15 cellular contexts compared by ENCODE assay signal in genomic region chr1:16244650-16245285, GRCh38. TPM values are rescaled to one million over a fixed set of nuclear protein-coding genes. Genes with fewer than 3 reads are reported as not detected.
DNase-seq lines count a peak whose midpoint lies in the region; ATAC-seq, FAIRE-seq and TF ChIP-seq lines count a peak whose summit lies in the region.
"Had no signal": no experiment of that assay in that cellular context is flagged by ENCODE, and none has a peak within 500 bp of the region (broad histone marks: within the 10 kb centered on the region; RNA-seq: fewer than 3 reads in every experiment).

No MANE protein-coding gene starts in this region.

- no peak overlapping the region for H4K91ac ChIP-seq in H1 (replicated peaks; ENCODE audit: insufficient read length, low read length)

- no peak overlapping the region for H2BK20ac ChIP-seq in H1 (ENCODE audit: low read length)

- H3K4me1 ChIP-seq in GM23338 (ENCODE audit: insufficient read depth) = no peaks in the 10 kb centered on the region
- H3K4me1 ChIP-seq in Panc1 (ENCODE audit: control insufficient read depth, insufficient read depth, low read length) = peaks cover 6% of the 10 kb centered on the region
- H3K4me1 ChIP-seq in H1 (replicated peaks in 1 of 4; ENCODE audit: control insufficient read depth in 3 of 4, insufficient read depth in 4 of 4, low read length in 3 of 4) = peaks cover 0 to 3% (median 0%) of the 10 kb centered on the region in 4 experiments; a peak in 1 of 7 replicates
- peaks cover 4% of the 10 kb centered on the region; the same call in 1 of the 2 replicates for H3K4me1 ChIP-seq in HAP-1
- peaks cover 30% of the 10 kb centered on the region for H3K4me1 ChIP-seq in psoas muscle

- no peak overlapping the region for H3K56ac ChIP-seq in H1 (replicated peaks; ENCODE audit: insufficient read length, low read depth, low read length)

- no peak overlapping the region for H3K4me3 Mint-ChIP-seq in GM23338
- no peak overlapping the region for H3K4me3 Mint-ChIP-seq in stimulated activated naive B cell treated with anti-CD40 and anti-IgM and Interleukin-4, amounts not matched to agents 10 μg/mL and 1 μg/mL and 100 μg/mL, for 72 hours
- H3K4me3 Mint-ChIP-seq: activated naive CD4-positive, alpha-beta T cell treated with anti-CD3 and anti-CD28 coated beads, Interleukin-2, amount 50 U/mL, for 24 hours; stimulated activated effector memory CD8-positive, alpha-beta T cell treated with anti-CD3 and anti-CD28 coated beads, Interleukin-12 subunit alpha, Interleukin-12 subunit beta, amount 100 ng/mL, for 72 hours; T-cell had no signal

- FAIRE-seq in H1 (lab: Jason Lieb, UNC) = no peak

- no peak overlapping the region for H2BK12ac ChIP-seq in H1 (ENCODE audit: low read depth, low read length)

- no peak overlapping the region for H3K23ac ChIP-seq in H1 (ENCODE audit: insufficient read length)

- H3K18ac ChIP-seq in H1 (ENCODE audit: extremely low read depth, low read length) = no peak overlapping the region

- ATAC-seq in GM23338 (no peak; the same call in 2 of the 3 replicates), Panc1 (peak; percentile 58), GM21423 (IDR thresholded peaks at IDR 0.05; ENCODE audit: unreplicated experiment) (no peak), psoas muscle (no peak)
- ATAC-seq in stimulated activated naive B cell treated with anti-CD40 and anti-IgM and Interleukin-4, amounts not matched to agents 10 μg/mL and 1 μg/mL and 100 μg/mL, for 72 hours (replicated peaks) = no peak

- no peak overlapping the region for H3K9ac ChIP-seq in H1 (replicated peaks in 1 of 4; ENCODE audit: extremely low read depth in 1 of 4, low read depth in 3 of 4, low read length in 3 of 4)

- no peak overlapping the region for H2BK120ac ChIP-seq in H1 (replicated peaks; ENCODE audit: low read depth, low read length)

- intact Hi-C loops in Panc1 (cut with micrococcal nuclease; ENCODE audit: unreplicated experiment) (loop anchor here (2.0 kb wide), 1 partner anchor 166 kb away; no protein-coding TSS in a partner anchor), psoas muscle (cut with DNase I) (loop anchor here (1.0 to 10.0 kb wide), 5 partner anchors 56 to 167 kb away; partner anchors contain the start of genes FBXO42 (in 1 of the 2) and SZRD1 (in 1 of the 2))

- H3K14ac ChIP-seq in H1 (ENCODE audit: insufficient read length) = no peak overlapping the region

- TF ChIP-seq CTCF in GM23338 (conservative IDR thresholded peaks at IDR 0.05; ENCODE audit: low read depth in 2 of 2) (no peak), Panc1 (IDR thresholded peaks at IDR 0.05) (peak; percentile 75), H1 (IDR thresholded peaks at IDR 0.05; ENCODE audit: control extremely low read depth in 1 of 3, insufficient read depth in 1 of 3, low read depth in 1 of 3, low read length in 3 of 3) (no peak), psoas muscle (IDR thresholded peaks at IDR 0.05) (no peak)

- peaks cover 2% of the 10 kb centered on the region; the same call in 1 of the 2 replicates for H4K20me1 ChIP-seq in GM23338 (replicated peaks; ENCODE audit: insufficient read depth)
- H4K20me1 ChIP-seq in H1 (replicated peaks in 1 of 2; ENCODE audit: control insufficient read depth in 1 of 2, insufficient read depth in 2 of 2, low read length in 2 of 2) = peaks cover 2 to 5% of the 10 kb centered on the region in 2 experiments

- no peak overlapping the region for H2BK15ac ChIP-seq in H1 (ENCODE audit: low read length)

- no peak overlapping the region for H3K4me2 ChIP-seq in GM23338
- H3K4me2 ChIP-seq in H1 (ENCODE audit: insufficient read depth in 1 of 2, low read depth in 2 of 2, low read length in 2 of 2) = no peak overlapping the region
- H3K4me2 ChIP-seq: hepatocyte had no signal

- no peaks in the 10 kb centered on the region for H3K23me2 ChIP-seq in H1 (ENCODE audit: low read depth, low read length)

- CTCF ChIA-PET in Panc1 (lab: Charles Lee) = interaction anchor here (0.5 to 0.8 kb wide), 2 partner anchors 74 to 166 kb away, joined by 4 to 6 read pairs; no protein-coding TSS in a partner anchor
- CTCF ChIA-PET in H1 (lab: Charles Lee; ENCODE audit: partially characterized antibody) = interaction anchor here (0.7 to 9.0 kb wide), 28 partner anchors 9 to 205 kb away, joined by 3 to 106 read pairs (median 4); partner anchors contain the start of genes ARHGEF19 and CPLANE2

- peaks cover 5% of the 10 kb centered on the region; the same call in 1 of the 3 replicates for H3K4me1 Mint-ChIP-seq in GM23338
- peaks cover 14 to 27% of the 10 kb centered on the region in 2 donors for H3K4me1 Mint-ChIP-seq in stimulated activated naive B cell treated with anti-CD40 and anti-IgM and Interleukin-4, amounts not matched to agents 10 μg/mL and 1 μg/mL and 100 μg/mL, for 72 hours

- H3K9me3 Mint-ChIP-seq in GM23338 = no peaks in the 10 kb centered on the region
- H3K9me3 Mint-ChIP-seq in stimulated activated naive B cell treated with anti-CD40 and anti-IgM and Interleukin-4, amounts not matched to agents 10 μg/mL and 1 μg/mL and 100 μg/mL, for 72 hours = no peaks in the 10 kb centered on the region
- H3K9me3 Mint-ChIP-seq: activated naive CD4-positive, alpha-beta T cell treated with anti-CD3 and anti-CD28 coated beads, Interleukin-2, amount 50 U/mL, for 24 hours; stimulated activated effector memory CD8-positive, alpha-beta T cell treated with anti-CD3 and anti-CD28 coated beads, Interleukin-12 subunit alpha, Interleukin-12 subunit beta, amount 100 ng/mL, for 72 hours; T-cell had no signal

- H3K27ac ChIP-seq in GM23338 (ENCODE audit: low read depth) (0 out of 2 replicates have a peak overlapping the region, but pooled peaks have one; percentile 48), Panc1 (ENCODE audit: low read length) (no peak overlapping the region), H1 (ENCODE audit: low read depth, low read length) (no peak overlapping the region), psoas muscle (no peak overlapping the region)
- H3K27ac ChIP-seq: hepatocyte had no signal

- no peaks in the 10 kb centered on the region for H3K36me3 ChIP-seq in GM23338 (ENCODE audit: insufficient read depth)
- peaks cover 4% of the 10 kb centered on the region for H3K36me3 ChIP-seq in Panc1 (ENCODE audit: control insufficient read depth, insufficient read depth, low read length)
- peaks cover 0 to 4% (median 0%) of the 10 kb centered on the region in 4 experiments; a peak in 2 of 8 replicates for H3K36me3 ChIP-seq in H1 (ENCODE audit: control insufficient read depth in 2 of 4, insufficient read depth in 4 of 4, low read length in 3 of 4)
- 0 out of 2 replicates have a peak, but pooled peaks cover 7% of the 10 kb centered on the region for H3K36me3 ChIP-seq in HAP-1 (replicated peaks)
- H3K36me3 ChIP-seq in psoas muscle (ENCODE audit: insufficient read depth in 1 of 2, low read depth in 1 of 2) = peaks cover 0 to 10% of the 10 kb centered on the region in 2 donors

- no peak overlapping the region for H4K8ac ChIP-seq in H1 (ENCODE audit: extremely low read depth, insufficient read depth, low read length)

- no peak overlapping the region for H3K4ac ChIP-seq in H1 (replicated peaks; ENCODE audit: insufficient read length, low read depth, low read length)

- H3K27ac Mint-ChIP-seq in GM23338 = no peak overlapping the region
- H3K27ac Mint-ChIP-seq in stimulated activated naive B cell treated with anti-CD40 and anti-IgM and Interleukin-4, amounts not matched to agents 10 μg/mL and 1 μg/mL and 100 μg/mL, for 72 hours = peak overlapping the region; percentile 59
- H3K27ac Mint-ChIP-seq: activated naive CD4-positive, alpha-beta T cell treated with anti-CD3 and anti-CD28 coated beads, Interleukin-2, amount 50 U/mL, for 24 hours; stimulated activated effector memory CD8-positive, alpha-beta T cell treated with anti-CD3 and anti-CD28 coated beads, Interleukin-12 subunit alpha, Interleukin-12 subunit beta, amount 100 ng/mL, for 72 hours had no signal

- no peak overlapping the region for H4K5ac ChIP-seq in H1 (ENCODE audit: insufficient read length, low read depth, low read length)

- H3K4me3 ChIP-seq in GM23338 (no peak overlapping the region), Panc1 (ENCODE audit: low read depth in 2 of 2, low read length in 2 of 2) (no peak overlapping the region), H1 (ENCODE audit: extremely low read depth in 1 of 4, insufficient read depth in 2 of 4, low read depth in 3 of 4, low read length in 4 of 4) (no peak overlapping the region), HAP-1 (no peak overlapping the region), psoas muscle (no peak overlapping the region)
- H3K4me3 ChIP-seq: hepatocyte, lung, sigmoid colon, thyroid gland had no signal

- POLR2A ChIA-PET in Panc1 (lab: Charles Lee) = no interaction called here
- POLR2A ChIA-PET in H1 (lab: Charles Lee; ENCODE audit: partially characterized antibody) = interaction anchor here (0.7 to 1.4 kb wide), 5 partner anchors 16 to 118 kb away, joined by 3 to 4 read pairs (median 3); no protein-coding TSS in a partner anchor

- no peaks in the 10 kb centered on the region for H3K79me1 ChIP-seq in H1 (ENCODE audit: low read depth, low read length)

- H3K79me2 ChIP-seq in GM23338 (replicated peaks; ENCODE audit: insufficient read depth) (no peaks in the 10 kb centered on the region), H1 (ENCODE audit: control insufficient read depth in 1 of 2, insufficient read depth in 2 of 2, low read length in 2 of 2) (no peaks in the 10 kb centered on the region)
- H3K79me2 ChIP-seq: hepatocyte had no signal

- no peaks in the 10 kb centered on the region for H3K9me2 ChIP-seq in GM23338 (ENCODE audit: insufficient read depth)

- TF ChIP-seq EP300 in H1 (IDR thresholded peaks at IDR 0.05; ENCODE audit: borderline replicate concordance in 1 of 2, low read depth in 2 of 2, low read length in 2 of 2) = no peak

- H2AFZ ChIP-seq in GM23338 (no peak overlapping the region), H1 (ENCODE audit: low read length) (no peak overlapping the region)
- H2AFZ ChIP-seq: hepatocyte had no signal

- TF ChIP-seq RAD21 in H1 (IDR thresholded peaks at IDR 0.05 in 1 of 2, conservative IDR thresholded peaks at IDR 0.05 in 1 of 2; ENCODE audit: low read depth in 2 of 2, low read length in 2 of 2) = no peak

- peaks cover 4% of the 10 kb centered on the region for H3K27me3 Mint-ChIP-seq in GM23338 (ENCODE audit: insufficient read depth, low read depth, poor library complexity)
- no peaks in the 10 kb centered on the region for H3K27me3 Mint-ChIP-seq in stimulated activated naive B cell treated with anti-CD40 and anti-IgM and Interleukin-4, amounts not matched to agents 10 μg/mL and 1 μg/mL and 100 μg/mL, for 72 hours
- H3K27me3 Mint-ChIP-seq: activated naive CD4-positive, alpha-beta T cell treated with anti-CD3 and anti-CD28 coated beads, Interleukin-2, amount 50 U/mL, for 24 hours; T-cell had no signal

- WGBS in H1 (ENCODE audit: extremely low coverage in 1 of 2, insufficient coverage in 1 of 2, insufficient read length in 1 of 2, insufficient replicate concordance in 2 of 2, low coverage in 1 of 2, low lambda C conversion rate in 2 of 2, missing lambda C conversion rate in 1 of 2), 2 experiments = 87% methylated on average over 8 of the region's 8 CpGs; no CpG with 5 or more reads in 1 of the 2 experiments
- 69 to 76% (median 75%) methylated on average over 8 of the region's 8 CpGs for WGBS in psoas muscle, 3 donors

- H2BK5ac ChIP-seq in H1 (ENCODE audit: low read depth, low read length) = no peak overlapping the region

- no peaks in the 10 kb centered on the region for H3K27me3 ChIP-seq in GM23338 (ENCODE audit: insufficient read depth)
- no peaks in the 10 kb centered on the region for H3K27me3 ChIP-seq in Panc1 (ENCODE audit: control insufficient read depth, insufficient read depth, low read length)
- H3K27me3 ChIP-seq in H1 (replicated peaks in 1 of 4; ENCODE audit: control insufficient read depth in 3 of 4, extremely low read depth in 1 of 4, insufficient read depth in 3 of 4, low read length in 3 of 4) = no peaks in the 10 kb centered on the region
- H3K27me3 ChIP-seq in HAP-1 (ENCODE audit: low read depth) = no peaks in the 10 kb centered on the region
- H3K27me3 ChIP-seq in psoas muscle (ENCODE audit: insufficient read depth in 3 of 3, low read length in 2 of 3) = no peaks in the 10 kb centered on the region
- H3K27me3 ChIP-seq: hepatocyte, sigmoid colon, thyroid gland had no signal

- H3K36me3 Mint-ChIP-seq in GM23338 (ENCODE audit: low read depth) = peaks cover 3% of the 10 kb centered on the region; the same call in 2 of the 3 replicates
- H3K36me3 Mint-ChIP-seq in stimulated activated naive B cell treated with anti-CD40 and anti-IgM and Interleukin-4, amounts not matched to agents 10 μg/mL and 1 μg/mL and 100 μg/mL, for 72 hours = peaks cover 14 to 24% of the 10 kb centered on the region in 2 donors
- H3K36me3 Mint-ChIP-seq: activated naive CD4-positive, alpha-beta T cell treated with anti-CD3 and anti-CD28 coated beads, Interleukin-2, amount 50 U/mL, for 24 hours had no signal

- in situ Hi-C loops in Panc1 (cut with HindIII; ENCODE audit: low pct_unique_long_range_greater_than_20kb, low sequenced_read_pairs) = no loop called here
- in situ Hi-C loops in HAP-1 (cut with MboI; ENCODE audit: low sequenced_read_pairs) = no loop called here

- H3F3A ChIP-seq in GM23338 (replicated peaks; ENCODE audit: low read depth) = peaks cover 4% of the 10 kb centered on the region

- TF ChIP-seq POLR2A in H1 (IDR thresholded peaks at IDR 0.05; ENCODE audit: control extremely low read depth in 1 of 2, low read depth in 2 of 2, low read length in 2 of 2) = no peak

- no peak overlapping the region for H2AK5ac ChIP-seq in H1 (ENCODE audit: low read depth, low read length)

- no peaks in the 10 kb centered on the region for H3K9me3 ChIP-seq in Panc1 (ENCODE audit: control insufficient read depth, insufficient read depth, low read depth, low read length)
- H3K9me3 ChIP-seq in H1 (ENCODE audit: insufficient read depth in 2 of 2, low read depth in 1 of 2, low read length in 1 of 2) = no peaks in the 10 kb centered on the region
- no peaks in the 10 kb centered on the region for H3K9me3 ChIP-seq in HAP-1
- H3K9me3 ChIP-seq in psoas muscle = no peaks in the 10 kb centered on the region
- H3K9me3 ChIP-seq: sigmoid colon, thyroid gland had no signal

- BruUV-seq in Panc1 (replicated peaks; lab: Mats Ljungman, UMichigan) = TSS peak; percentile 27

- DNase-seq in GM23338 (ENCODE audit: low spot score) = no peak
- DNase-seq in Panc1 (ENCODE audit: low read depth, low spot score) = no peak
- DNase-seq in H1 (ENCODE audit: low read depth in 1 of 2, low spot score in 2 of 2) = no peak
- no peak for DNase-seq in stimulated activated naive B cell treated with anti-CD40 and anti-IgM and Interleukin-4, amounts not matched to agents 10 μg/mL and 1 μg/mL and 100 μg/mL, for 72 hours
- no peak for DNase-seq in HAP-1 (ENCODE audit: low spot score in 2 of 2)
- DNase-seq in psoas muscle = no peak
- DNase-seq: cortex of kidney had no signal

RNA-seq across cellular contexts. Expression of gene CPLANE2, which starts 7.8 kb away (rescaled TPM):
- 1.6 and 1.8 TPM in 2 replicates for total RNA-seq in GM23338 (2014; rRNA removed; shearing (Covaris generic))
- polyA plus RNA-seq in GM23338 (2016; fragmentation: Nextera tagmentation; extraction: Ambion mirVana) (0.44 and 1.1 TPM in 2 replicates), H1 (2011; rRNA removed) (2.3 and 3.7 TPM in 2 replicates), psoas muscle (1 to 10 TPM; 1.4 to 7.4 (median 4.0) TPM)
- total RNA-seq in Panc1 (2021; ENCODE audit: unreplicated experiment) (17.8 TPM), psoas muscle (1 to 10 TPM; 1.0 to 5.1 (median 4.6) TPM)
- 13.0 TPM for polyA plus RNA-seq in Panc1 (2012; ENCODE audit: insufficient read length)
- 2.5 and 2.7 TPM in 2 replicates for total RNA-seq in H1 (2021; fragmentation: NEBNext Ultra II Directional; extraction: Animal tissue kit (Norgen Biotek cat#: 25700))
- polyA plus RNA-seq in H1 (2011; cell fraction: cytosol; rRNA removed) = 3.2 TPM
- polyA plus RNA-seq in H1 (2011; cell fraction: nucleus; rRNA removed) = 6.4 TPM
- 1.9 to 4.7 TPM (median 3.3 TPM) in 4 replicates for polyA plus RNA-seq in H1 (2012, experiment 1 of 2)
- polyA plus RNA-seq in H1 (2012, experiment 2 of 2) = 7.6 TPM
- polyA plus RNA-seq in H1 (2013, experiment 1 of 2) = 1.1 TPM
- polyA plus RNA-seq in H1 (2013, experiment 2 of 2) = 1.1 TPM
- 1.8 and 3.0 TPM in 2 replicates for polyA minus RNA-seq in H1 (2011; rRNA and poly(A)+ RNA removed)
- polyA minus RNA-seq in H1 (2011; cell fraction: cytosol; rRNA and poly(A)+ RNA removed) = 3.4 TPM
- 1.9 TPM for polyA minus RNA-seq in H1 (2011; cell fraction: nucleus; rRNA and poly(A)+ RNA removed)

RNA-seq across cellular contexts. Expression of gene ARHGEF19, which starts 32.3 kb away (rescaled TPM):
- 37.5 and 46.4 TPM in 2 replicates for total RNA-seq in GM23338 (2014; rRNA removed; shearing (Covaris generic))
- polyA plus RNA-seq in GM23338 (2016; fragmentation: Nextera tagmentation; extraction: Ambion mirVana) (19.5 and 22.5 TPM in 2 replicates), H1 (2011; rRNA removed) (47.5 and 69.2 TPM in 2 replicates), psoas muscle (1 to 10 TPM in 2 of 3 donors, under 1 TPM in 1; 0.99 to 2.4 (median 1.3) TPM)
- total RNA-seq in Panc1 (2021; ENCODE audit: unreplicated experiment) (21.6 TPM), psoas muscle (1 to 10 TPM; 1.1 to 1.8 (median 1.3) TPM)
- 29.2 TPM for polyA plus RNA-seq in Panc1 (2012; ENCODE audit: insufficient read length)
- total RNA-seq in H1 (2021; fragmentation: NEBNext Ultra II Directional; extraction: Animal tissue kit (Norgen Biotek cat#: 25700)) = 51.9 and 56.4 TPM in 2 replicates
- polyA plus RNA-seq in H1 (2011; cell fraction: cytosol; rRNA removed) = 55.0 TPM
- polyA plus RNA-seq in H1 (2011; cell fraction: nucleus; rRNA removed) = 157 TPM
- polyA plus RNA-seq in H1 (2012, experiment 1 of 2) = 42.8 to 57.1 TPM (median 54.3 TPM) in 4 replicates
- 45.5 TPM for polyA plus RNA-seq in H1 (2012, experiment 2 of 2)
- polyA plus RNA-seq in H1 (2013, experiment 1 of 2) = 32.6 TPM
- 30.2 TPM for polyA plus RNA-seq in H1 (2013, experiment 2 of 2)
- polyA minus RNA-seq in H1 (2011; rRNA and poly(A)+ RNA removed) = 27.7 and 32.0 TPM in 2 replicates
- 22.2 TPM for polyA minus RNA-seq in H1 (2011; cell fraction: cytosol; rRNA and poly(A)+ RNA removed)
- 30.7 TPM for polyA minus RNA-seq in H1 (2011; cell fraction: nucleus; rRNA and poly(A)+ RNA removed)
